ENCODE assay signal across 8 cellular contexts in the genomic region with DNA sequence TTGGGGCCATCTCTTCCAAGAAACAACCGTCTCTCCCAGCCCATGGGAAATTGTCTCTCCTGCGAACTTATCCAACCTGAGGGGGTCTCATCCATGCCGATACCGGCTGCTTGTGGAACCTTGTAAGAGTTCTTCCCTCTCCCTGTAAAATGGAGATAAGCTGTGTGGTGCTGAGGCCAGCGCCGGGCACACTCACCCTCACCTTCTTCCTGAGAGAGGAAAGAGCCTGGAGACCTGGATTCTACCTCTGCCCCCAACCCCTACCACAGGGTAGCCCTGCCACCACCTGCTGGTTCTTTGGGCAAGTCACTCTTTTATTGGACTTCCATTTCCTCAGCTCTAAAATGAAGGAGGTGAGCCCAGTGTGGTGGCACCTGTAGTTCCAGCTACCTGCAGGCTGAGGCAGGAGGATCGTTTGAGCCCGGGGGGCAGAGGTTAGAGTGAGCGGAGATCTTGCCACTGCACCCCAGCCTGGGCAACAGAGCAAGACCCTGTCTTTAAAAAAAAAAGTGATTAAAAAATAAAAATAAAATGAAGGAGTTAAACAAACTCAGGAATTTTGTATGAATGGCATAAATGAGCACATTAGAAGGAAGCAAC. TPM values are rescaled to one million over a fixed set of nuclear protein-coding genes. Genes with fewer than 3 reads are reported as not detected.
DNase-seq lines count a peak whose midpoint lies in the region; ATAC-seq and TF ChIP-seq lines count a peak whose summit lies in the region.

No MANE protein-coding gene starts in this region.

- peaks cover 14 to 20% of the 10 kb centered on the region in 2 donors for H3K27me3 Mint-ChIP-seq in natural killer cell (ENCODE audit: low read depth in 2 of 2)

- in situ Hi-C loops in Caki2 (cut with HindIII; ENCODE audit: low pct_unique_long_range_greater_than_20kb, low sequenced_read_pairs) = no loop called here

- intact Hi-C loops in dorsolateral prefrontal cortex (cut with DNase I) = loop anchor here in 1 of 2 donors (5.0 kb wide), 1 partner anchor 52 kb away; no protein-coding TSS in a partner anchor
- intact Hi-C loops in natural killer cell (cut with micrococcal nuclease) = no loop called here
- intact Hi-C loops in left colon (cut with DNase I, micrococcal nuclease) = no loop called here

- ATAC-seq in natural killer cell = no peak
- no peak for ATAC-seq in GM21423 (IDR thresholded peaks at IDR 0.05; ENCODE audit: unreplicated experiment)
- no peak for ATAC-seq in left colon

- no peaks in the 10 kb centered on the region for H3K36me3 Mint-ChIP-seq in natural killer cell

- peak overlapping the region in 52 of 59 donors; percentile 9 to 88 (median 70) for H3K27ac ChIP-seq in dorsolateral prefrontal cortex

- no peak for TF ChIP-seq CTCF in dorsolateral prefrontal cortex (IDR thresholded peaks at IDR 0.05 in 54 of 56, conservative IDR thresholded peaks at IDR 0.05 in 2 of 56; ENCODE audit: low read depth in 1 of 56, partially characterized antibody in 56 of 56)
- no peak for TF ChIP-seq CTCF in natural killer cell (IDR thresholded peaks at IDR 0.05)

- no peaks in the 10 kb centered on the region for H3K27me3 ChIP-seq in dorsolateral prefrontal cortex

- H3K4me1 Mint-ChIP-seq in natural killer cell = peaks cover 9 to 11% of the 10 kb centered on the region in 2 donors

- peak overlapping the region; percentile 45 for H3K4me3 Mint-ChIP-seq in natural killer cell

- H3K27ac Mint-ChIP-seq in natural killer cell = peak overlapping the region in 1 of 2 donors; percentile 66

- H3K4me3 ChIP-seq in dorsolateral prefrontal cortex = peak overlapping the region in 57 of 59 donors; percentile 53 to 87 (median 70)

- H3K9me3 Mint-ChIP-seq in natural killer cell = no peaks in the 10 kb centered on the region

- DNase-seq in Caki2 (ENCODE audit: low read depth) (peak; percentile 77), NCI-H69 (lab: John Stamatoyannopoulos, UW) (peak; percentile 39), dorsolateral prefrontal cortex (no peak), natural killer cell (no peak), T1000 (lab: John Stamatoyannopoulos, UW) (no peak), left colon (no peak), AG08396 (ENCODE audit: low spot score) (no peak)

RNA-seq across cellular contexts. Expression of gene PSAP, which starts 38.4 kb away (rescaled TPM):
- total RNA-seq in Caki2 (2014; rRNA removed; shearing (Covaris generic); ENCODE audit: low replicate concordance) = 1,521 and 1,603 TPM in 2 replicates
- total RNA-seq in dorsolateral prefrontal cortex (1,000 to 10,000 TPM; 1,158 to 1,954 (median 1,559) TPM), natural killer cell (100 to 1,000 TPM; 324 to 488 (median 428) TPM), left colon (100 to 1,000 TPM; 517 to 807 TPM)

Comparison
In these comparisons a context has a peak if more than half of its experiments do, and no peak if none do; other contexts are left out.
1. DNase-seq: peak in Caki2 (single experiment) and NCI-H69 (single experiment); none in dorsolateral prefrontal cortex (0 of 10), natural killer cell (single experiment), T1000 (single experiment), left colon (0 of 2) and AG08396 (single experiment).